1 cellular context compared by ENCODE assay signal in genomic region chr7:115597220-115597619, GRCh38.
DNase-seq lines count a peak whose midpoint lies in the region; ATAC-seq, FAIRE-seq and TF ChIP-seq lines count a peak whose summit lies in the region.
"Not testable (repeated sequence)": the region's sequence is repeated elsewhere in the genome, so short reads cannot be mapped to it uniquely, and the experiment has no call there.

No MANE protein-coding gene starts in this region.

- TF ChIP-seq POLR2A in K562 (conservative IDR thresholded peaks at IDR 0.05): not testable (repeated sequence)

- H3K4me1 ChIP-seq in K562 (replicated peaks in 1 of 2; ENCODE audit: control insufficient read depth in 2 of 2, insufficient read depth in 2 of 2, low read length in 2 of 2): not testable (repeated sequence)

- H3K4me2 ChIP-seq in K562 (ENCODE audit: insufficient read depth, low read length): not testable (repeated sequence)

- not testable (repeated sequence) for H3K9ac ChIP-seq in K562 (ENCODE audit: insufficient read depth in 1 of 2, low read depth in 2 of 2, low read length in 2 of 2)

- WGBS in K562 (ENCODE audit: insufficient coverage, low coverage, missing lambda C conversion rate): 2% methylated on average over 2 of the region's 2 CpGs

- not testable (repeated sequence) for FAIRE-seq in K562 (lab: Jason Lieb, UNC)

- H3K36me3 ChIP-seq in K562 (ENCODE audit: control insufficient read depth, insufficient read depth, low read length): not testable (repeated sequence)

- not testable (repeated sequence) for ATAC-seq in K562

- in situ Hi-C loops in K562 (cut with MboI): not testable (repeated sequence)

- not testable (repeated sequence) for H3K27me3 ChIP-seq in K562 (ENCODE audit: control insufficient read depth in 2 of 2, insufficient read depth in 2 of 2, low read length in 2 of 2)

- BruUV-seq in K562 (replicated peaks; lab: Mats Ljungman, UMichigan): not testable (repeated sequence)

- not testable (repeated sequence) for H3K4me3 ChIP-seq in K562

- not testable (repeated sequence) for H3K9me1 ChIP-seq in K562 (ENCODE audit: control insufficient read depth, insufficient read depth, low read length)

- not testable (repeated sequence) for DNase-seq in K562 (ENCODE audit: extremely low read depth in 1 of 4, low spot score in 3 of 4)

- POLR2A ChIA-PET in K562 (lab: Yijun Ruan, JAX): not testable (repeated sequence)

- intact Hi-C loops in K562 (cut with micrococcal nuclease): not testable (repeated sequence)

- TF ChIP-seq RAD21 in K562 (CRISPR knock-in tag; conservative IDR thresholded peaks at IDR 0.05 in 1 of 2, IDR thresholded peaks at IDR 0.05 in 1 of 2): not testable (repeated sequence)

- H4K20me1 ChIP-seq in K562 (replicated peaks; ENCODE audit: control insufficient read depth, insufficient read depth, low read length): not testable (repeated sequence)

- not testable (repeated sequence) for H2AFZ ChIP-seq in K562 (ENCODE audit: low read depth, low read length)

- TF ChIP-seq CTCF in K562 (IDR thresholded peaks at IDR 0.05 in 2 of 3, conservative IDR thresholded peaks at IDR 0.05 in 1 of 3; ENCODE audit: insufficient read depth in 2 of 3, low read depth in 1 of 3, low read length in 3 of 3): not testable (repeated sequence)

- H3K9me3 ChIP-seq in K562 (replicated peaks; ENCODE audit: control insufficient read depth, insufficient read depth, low read depth, low read length): not testable (repeated sequence)

- CTCF ChIA-PET in K562 (lab: Yijun Ruan, JAX; ENCODE audit: low intra/inter-chr PET ratio): not testable (repeated sequence)

- not testable (repeated sequence) for H3K79me2 ChIP-seq in K562 (ENCODE audit: control insufficient read depth, insufficient read depth, low read length)

- TF ChIP-seq EP300 in K562 (IDR thresholded peaks at IDR 0.05; ENCODE audit: low read length): not testable (repeated sequence)

- H3K27ac ChIP-seq in K562 (ENCODE audit: extremely low read depth, low read depth, low read length): not testable (repeated sequence)

TF ChIP-seq in K562, 482 proteins besides CTCF, POLR2A, EP300 and RAD21:
- peak; percentile 73 for TF ChIP-seq ZNF324 (CRISPR knock-in tag; IDR thresholded peaks at IDR 0.05)
